1 cellular context compared by ENCODE assay signal in genomic region chr20:20003088-20003954, GRCh38.
TF ChIP-seq lines count a peak whose summit lies in the region.

No MANE protein-coding gene starts in this region.

TF ChIP-seq in SK-N-SH, 30 proteins besides CTCF, POLR2A, EP300 and RAD21 (continued from another document):
- TF ChIP-seq RCOR1 (IDR thresholded peaks at IDR 0.05; ENCODE audit: low read length): no peak
- TF ChIP-seq USF2 (IDR thresholded peaks at IDR 0.05; ENCODE audit: borderline replicate concordance, low read depth, low read length): no peak
- no peak for TF ChIP-seq TAF1 (IDR thresholded peaks at IDR 0.05; ENCODE audit: borderline replicate concordance, low read depth, low read length)
- no peak for TF ChIP-seq RFX5 (IDR thresholded peaks at IDR 0.05; ENCODE audit: low read length)
TF ChIP-seq in SK-N-SH: peak in this region for 0.
